Comparison of ENCODE assay signal across 36 cellular contexts in the genomic region with DNA sequence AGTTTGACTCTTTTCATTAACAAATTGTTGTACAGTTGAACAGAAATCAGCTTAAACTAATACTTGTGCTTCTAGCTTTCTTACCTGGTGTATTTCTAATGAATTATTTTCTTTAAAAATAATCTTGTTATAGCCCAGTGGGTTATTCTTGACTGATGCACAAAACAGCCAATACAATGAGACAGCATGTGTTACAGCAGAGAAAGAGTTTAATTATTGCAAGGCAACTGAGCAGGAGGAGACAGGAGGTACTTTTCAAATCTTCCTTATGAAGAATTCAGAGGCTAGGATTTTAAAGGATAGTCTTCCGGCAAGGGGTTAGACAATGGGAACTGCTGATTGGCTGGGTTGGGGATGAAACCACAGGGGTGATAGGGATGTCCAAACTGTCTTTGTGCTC.
"Had no signal": no experiment of that assay in that cellular context is flagged by ENCODE, and none has a peak within 500 bp of the region (broad histone marks: within the 10 kb centered on the region; RNA-seq: fewer than 3 reads in every experiment).

No MANE protein-coding gene starts in this region.

- DNase-seq: activated B cell treated with CpG ODN at 0.5 μM for 24 hours; activated CD4-positive, alpha-beta memory T cell treated with anti-CD3 and anti-CD28 coated beads for 36 hours; activated CD4-positive, alpha-beta T cell treated with anti-CD3 and anti-CD28 coated beads for 4 hours; activated CD4-positive, alpha-beta T cell treated with anti-CD3 and anti-CD28 coated beads, Interleukin-2, amount 10 ng/mL, durations not matched to agents 24 days and 14 days; activated CD4-positive, alpha-beta T cell treated with anti-CD3 and anti-CD28 coated beads, Interleukin-2, amount 50 U/mL, for 1 hour; activated CD4-positive, alpha-beta T cell treated with anti-CD3 and anti-CD28 coated beads, Interleukin-2, amount 50 U/mL, for 4 hours; activated CD4-positive, CD25-positive, alpha-beta regulatory T cell treated with anti-CD3 and anti-CD28 coated beads, Interleukin-2, amount 50 U/mL, for 72 hours; activated CD8-positive, alpha-beta memory T cell treated with anti-CD3 and anti-CD28 coated beads, Interleukin-2, amount 50 U/mL, for 4 hours; activated CD8-positive, alpha-beta T cell treated with anti-CD3 and anti-CD28 coated beads for 36 hours; activated effector memory CD4-positive, alpha-beta T cell treated with anti-CD3 and anti-CD28 coated beads, Interleukin-2, amount 50 U/mL, for 16 hours; activated gamma-delta T cell treated with Interleukin-2 at 50 U/mL for 16 hours; activated naive CD4-positive, alpha-beta T cell; activated naive CD4-positive, alpha-beta T cell treated with anti-CD3 and anti-CD28 coated beads for 36 hours; activated naive CD4-positive, alpha-beta T cell treated with anti-CD3 and anti-CD28 coated beads, Interleukin-2, amount 50 U/mL, for 16 hours; activated naive CD8-positive, alpha-beta T cell treated with anti-CD3 and anti-CD28 coated beads for 36 hours; activated T-cell treated with anti-CD3 and anti-CD28 coated beads for 4 hours; activated T-cell treated with anti-CD3 and anti-CD28 coated beads, Interleukin-2, amount 50 U/mL, for 1 hour; activated T-cell treated with anti-CD3 and anti-CD28 coated beads, Interleukin-2, amount 50 U/mL, for 4 hours; adrenal gland; amniotic stem cell; aorta; body of pancreas; brain microvascular endothelial cell; central memory CD4-positive, alpha-beta T cell; T-helper 2 cell; T-helper 9 cell had no signal

- H3K27ac Mint-ChIP-seq: activated B cell treated with CpG ODN at 0.5 μM for 24 hours; activated CD4-positive, alpha-beta memory T cell treated with anti-CD3 and anti-CD28 coated beads for 36 hours; activated CD4-positive, alpha-beta T cell treated with anti-CD3 and anti-CD28 coated beads, Interleukin-2, amount 10 ng/mL, durations not matched to agents 24 days and 14 days; activated CD8-positive, alpha-beta T cell treated with anti-CD3 and anti-CD28 coated beads for 36 hours; activated naive CD4-positive, alpha-beta T cell treated with anti-CD3 and anti-CD28 coated beads for 36 hours; activated naive CD4-positive, alpha-beta T cell treated with anti-CD3 and anti-CD28 coated beads, Interleukin-2, amount 50 U/mL, for 72 hours; activated naive CD8-positive, alpha-beta T cell treated with anti-CD3 and anti-CD28 coated beads for 36 hours; activated T-helper 1 cell treated with anti-CD3 and anti-CD28 coated beads, Interleukin-12 subunit alpha, Interleukin-12 subunit beta, Interleukin-2, Interleukin-4 antibody, amounts not matched to agents 30 ng/mL and 10 ng/mL and 1 ng/mL, durations not matched to agents 14 hours and 24 hours and 36 hours; activated T-helper 17 cell treated with anti-CD3 and anti-CD28 coated beads, Interleukin-2, amount 50 U/mL, for 72 hours; T-helper 2 cell treated with Interferon-gamma antibody and Interleukin-4, amounts not matched to agents 5 μg/mL and 100 μg/mL, for 36 hours had no signal

- H3K9me3 Mint-ChIP-seq: activated CD4-positive, alpha-beta T cell treated with anti-CD3 and anti-CD28 coated beads, Interleukin-2, amount 10 ng/mL, durations not matched to agents 24 days and 14 days had no signal

- H3K27ac ChIP-seq: adrenal gland, body of pancreas, brain microvascular endothelial cell, breast epithelium, coronary artery, VCaP had no signal

- ATAC-seq: activated CD8-positive, alpha-beta T cell treated with anti-CD3 and anti-CD28 coated beads for 36 hours; activated naive CD4-positive, alpha-beta T cell treated with anti-CD3 and anti-CD28 coated beads, Interleukin-2, amount 50 U/mL, for 72 hours; activated T-cell treated with anti-CD3 and anti-CD28 coated beads, Interleukin-2, amount 50 U/mL, for 4 hours; activated T-helper 17 cell treated with anti-CD3 and anti-CD28 coated beads, Interleukin-2, amount 50 U/mL, for 72 hours; body of pancreas had no signal

- H3K27me3 ChIP-seq: adrenal gland, body of pancreas, brain microvascular endothelial cell, breast epithelium had no signal

- H3K4me3 Mint-ChIP-seq: activated B cell treated with CpG ODN at 0.5 μM for 24 hours; activated CD4-positive, alpha-beta memory T cell treated with anti-CD3 and anti-CD28 coated beads for 36 hours; activated CD4-positive, alpha-beta T cell treated with anti-CD3 and anti-CD28 coated beads, Interleukin-2, amount 10 ng/mL, durations not matched to agents 24 days and 14 days; activated CD8-positive, alpha-beta T cell treated with anti-CD3 and anti-CD28 coated beads for 36 hours; activated naive CD4-positive, alpha-beta T cell treated with anti-CD3 and anti-CD28 coated beads for 36 hours; activated naive CD8-positive, alpha-beta T cell treated with anti-CD3 and anti-CD28 coated beads for 36 hours; activated T-cell treated with anti-CD3 and anti-CD28 coated beads, Interleukin-2, amount 50 U/mL, for 4 hours; activated T-helper 1 cell treated with anti-CD3 and anti-CD28 coated beads, Interleukin-12 subunit alpha, Interleukin-12 subunit beta, Interleukin-2, Interleukin-4 antibody, amounts not matched to agents 30 ng/mL and 10 ng/mL and 1 ng/mL, durations not matched to agents 14 hours and 24 hours and 36 hours; activated T-helper 17 cell treated with anti-CD3 and anti-CD28 coated beads, Interleukin-2, amount 50 U/mL, for 72 hours; T-helper 2 cell treated with Interferon-gamma antibody and Interleukin-4, amounts not matched to agents 5 μg/mL and 100 μg/mL, for 36 hours had no signal

- H3K4me1 Mint-ChIP-seq: activated B cell treated with CpG ODN at 0.5 μM for 24 hours; activated CD4-positive, alpha-beta T cell treated with anti-CD3 and anti-CD28 coated beads, Interleukin-2, amount 10 ng/mL, durations not matched to agents 24 days and 14 days; activated naive CD8-positive, alpha-beta T cell treated with anti-CD3 and anti-CD28 coated beads for 36 hours; activated T-helper 17 cell treated with anti-CD3 and anti-CD28 coated beads, Interleukin-2, amount 50 U/mL, for 72 hours had no signal

- FAIRE-seq: astrocyte, colon, TTC549 had no signal

- H3K36me3 ChIP-seq: adrenal gland, brain microvascular endothelial cell, breast epithelium had no signal

- H3K27me3 Mint-ChIP-seq: activated B cell treated with CpG ODN at 0.5 μM for 24 hours; activated CD4-positive, alpha-beta memory T cell treated with anti-CD3 and anti-CD28 coated beads for 36 hours; activated CD4-positive, alpha-beta T cell treated with anti-CD3 and anti-CD28 coated beads, Interleukin-2, amount 10 ng/mL, durations not matched to agents 24 days and 14 days; activated CD8-positive, alpha-beta T cell treated with anti-CD3 and anti-CD28 coated beads for 36 hours; activated naive CD8-positive, alpha-beta T cell treated with anti-CD3 and anti-CD28 coated beads for 36 hours; activated T-helper 17 cell treated with anti-CD3 and anti-CD28 coated beads, Interleukin-2, amount 50 U/mL, for 72 hours had no signal

- H3K4me1 ChIP-seq: adrenal gland, breast epithelium had no signal

- H3K4me3 ChIP-seq: adrenal gland, body of pancreas, breast epithelium, coronary artery had no signal
